ENCODE assay signal across 12 cellular contexts in genomic region chr4:143286733-143287570, GRCh38. TPM values are rescaled to one million over a fixed set of nuclear protein-coding genes. Genes with fewer than 3 reads are reported as not detected.
DNase-seq lines count a peak whose midpoint lies in the region; ATAC-seq and TF ChIP-seq lines count a peak whose summit lies in the region.
"Had no signal": no experiment of that assay in that cellular context is flagged by ENCODE, and none has a peak within 500 bp of the region (broad histone marks: within the 10 kb centered on the region; RNA-seq: fewer than 3 reads in every experiment).

No MANE protein-coding gene starts in this region.

- H3K4me1 Mint-ChIP-seq in HFFc6 (ENCODE audit: low read depth): peaks cover 22% of the 10 kb centered on the region
- no peaks in the 10 kb centered on the region for H3K4me1 Mint-ChIP-seq in stimulated activated memory B cell treated with anti-CD40 and anti-IgM and Interleukin-4, amounts not matched to agents 10 μg/mL and 1 μg/mL and 100 μg/mL, for 72 hours

- peaks cover 5% of the 10 kb centered on the region for H3K4me1 ChIP-seq in right cardiac atrium (ENCODE audit: control insufficient read depth, insufficient read depth, low read length)
- H3K4me1 ChIP-seq: Caco-2 had no signal

- peak overlapping the region; percentile 89 for H3K27ac Mint-ChIP-seq in HFFc6
- no peak overlapping the region for H3K27ac Mint-ChIP-seq in stimulated activated memory B cell treated with anti-CD40 and anti-IgM and Interleukin-4, amounts not matched to agents 10 μg/mL and 1 μg/mL and 100 μg/mL, for 72 hours

- H3K4me3 ChIP-seq in cardiac fibroblast (replicated peaks in 1 of 2; ENCODE audit: low read depth in 2 of 2, low read length in 2 of 2) (no peak overlapping the region), right cardiac atrium (ENCODE audit: low read length) (no peak overlapping the region), skin epidermis (no peak overlapping the region)

- peak overlapping the region; percentile 76 for H3K4me3 Mint-ChIP-seq in HFFc6
- no peak overlapping the region for H3K4me3 Mint-ChIP-seq in stimulated activated memory B cell treated with anti-CD40 and anti-IgM and Interleukin-4, amounts not matched to agents 10 μg/mL and 1 μg/mL and 100 μg/mL, for 72 hours

- no peak for TF ChIP-seq CTCF in HFFc6 (IDR thresholded peaks at IDR 0.05)
- no peak for TF ChIP-seq CTCF in cardiac fibroblast (IDR thresholded peaks at IDR 0.05; ENCODE audit: low read depth, low read length)

- intact Hi-C loops in right cardiac atrium (cut with DNase I): no loop called here

- H3K9me3 ChIP-seq in right cardiac atrium (ENCODE audit: control insufficient read depth, low read length): no peaks in the 10 kb centered on the region
- H3K9me3 ChIP-seq: Caco-2, neutrophil had no signal

- peak; percentile 75 to 84 for ATAC-seq in right cardiac atrium
- ATAC-seq in HG03159 (IDR thresholded peaks at IDR 0.05; ENCODE audit: unreplicated experiment): no peak
- ATAC-seq in stimulated activated memory B cell treated with anti-CD40 and anti-IgM and Interleukin-4, amounts not matched to agents 10 μg/mL and 1 μg/mL and 100 μg/mL, for 72 hours: no peak

- H3K27ac ChIP-seq in right cardiac atrium (ENCODE audit: low read length) (no peak overlapping the region), skin epidermis (peak overlapping the region in 19 of 21 experiments; percentile 9 to 79 (median 55))
- H3K27ac ChIP-seq: neutrophil had no signal

- 34% methylated on average over 7 of the region's 7 CpGs for WGBS in right cardiac atrium

- H3K36me3 Mint-ChIP-seq in HFFc6 (ENCODE audit: low read depth): no peaks in the 10 kb centered on the region
- no peaks in the 10 kb centered on the region for H3K36me3 Mint-ChIP-seq in stimulated activated memory B cell treated with anti-CD40 and anti-IgM and Interleukin-4, amounts not matched to agents 10 μg/mL and 1 μg/mL and 100 μg/mL, for 72 hours

- DNase-seq in HFFc6: peak; percentile 39
- DNase-seq in cardiac fibroblast (ENCODE audit: low read depth in 2 of 2): peak; percentile 64 to 75
- DNase-seq in right cardiac atrium: no peak
- DNase-seq in DMS53 (lab: John Stamatoyannopoulos, UW): no peak
- DNase-seq in DMS153 (lab: John Stamatoyannopoulos, UW): no peak
- DNase-seq: activated CD4-positive, alpha-beta T cell treated with anti-CD3 and anti-CD28 coated beads for 48 hours; hippocampal formation had no signal

- no peaks in the 10 kb centered on the region for H3K27me3 ChIP-seq in right cardiac atrium (ENCODE audit: control insufficient read depth, insufficient read depth)
- H3K27me3 ChIP-seq: neutrophil had no signal

- H3K27me3 Mint-ChIP-seq in HFFc6 (ENCODE audit: insufficient read depth): peaks cover 4% of the 10 kb centered on the region; the same call in 1 of the 2 replicates
- no peaks in the 10 kb centered on the region for H3K27me3 Mint-ChIP-seq in stimulated activated memory B cell treated with anti-CD40 and anti-IgM and Interleukin-4, amounts not matched to agents 10 μg/mL and 1 μg/mL and 100 μg/mL, for 72 hours

- no peaks in the 10 kb centered on the region for H3K9me3 Mint-ChIP-seq in HFFc6
- no peaks in the 10 kb centered on the region for H3K9me3 Mint-ChIP-seq in stimulated activated memory B cell treated with anti-CD40 and anti-IgM and Interleukin-4, amounts not matched to agents 10 μg/mL and 1 μg/mL and 100 μg/mL, for 72 hours

RNA-seq across cellular contexts. Expression of gene GAB1, which starts 49.7 kb away (rescaled TPM):
- 1 to 10 TPM; 6.6 to 8.9 (median 6.9) TPM for total RNA-seq in HFFc6 (2021; fragmentation: NEBNext Ultra II Directional; extraction: Animal tissue kit (Norgen Biotek cat#: 25700))
- 10 to 100 TPM; 46.8 to 73.4 (median 59.0) TPM for total RNA-seq in right cardiac atrium
- 11.0 TPM for polyA plus RNA-seq in right cardiac atrium

Comparison
In these comparisons a context has a peak if more than half of its experiments do, and no peak if none do; other contexts are left out.
1. DNase-seq: peak in HFFc6 (single experiment) and cardiac fibroblast (2 of 2); none in right cardiac atrium (0 of 3), DMS53 (single experiment) and DMS153 (single experiment).
2. ATAC-seq: peak in right cardiac atrium (2 of 2); none in HG03159 (single experiment) and stimulated activated memory B cell treated with anti-CD40 and anti-IgM and Interleukin-4, amounts not matched to agents 10 μg/mL and 1 μg/mL and 100 μg/mL, for 72 hours (single experiment).
3. RNA of gene GAB1, which starts 49.7 kb away (total RNA-seq): 46.8 to 73.4 TPM in right cardiac atrium; 6.6 to 8.9 TPM in HFFc6; every median in the first group is over 4 times any median in the second.